Comparison of ENCODE assay signal across 1 cellular context in the genomic region with DNA sequence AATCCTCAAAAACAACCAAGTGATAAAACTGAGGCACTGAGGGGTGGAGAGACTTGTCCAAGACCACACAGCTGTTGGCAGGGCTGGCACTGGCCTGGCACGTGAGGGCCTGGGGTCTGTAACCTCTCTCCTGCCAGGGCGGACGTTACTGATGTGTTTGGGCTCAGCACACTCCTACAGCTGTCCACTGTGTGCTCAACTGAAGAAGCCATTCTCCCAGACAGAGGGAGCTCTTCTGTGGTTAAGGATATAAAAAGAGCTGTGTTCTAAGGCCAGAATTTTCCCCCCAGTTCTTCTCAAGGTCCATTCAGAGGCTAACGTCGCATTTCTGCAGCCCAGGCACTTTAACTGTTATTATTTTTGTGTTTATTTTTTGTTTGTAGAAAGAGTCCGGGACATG.
TF ChIP-seq lines count a peak whose summit lies in the region.

No MANE protein-coding gene starts in this region.

TF ChIP-seq in SK-N-SH treated with all-trans-retinoic acid at 6 μM for 48 hours, 23 proteins besides CTCF, POLR2A, EP300 and RAD21 (continued from another document):
- TF ChIP-seq, protein P1, sequence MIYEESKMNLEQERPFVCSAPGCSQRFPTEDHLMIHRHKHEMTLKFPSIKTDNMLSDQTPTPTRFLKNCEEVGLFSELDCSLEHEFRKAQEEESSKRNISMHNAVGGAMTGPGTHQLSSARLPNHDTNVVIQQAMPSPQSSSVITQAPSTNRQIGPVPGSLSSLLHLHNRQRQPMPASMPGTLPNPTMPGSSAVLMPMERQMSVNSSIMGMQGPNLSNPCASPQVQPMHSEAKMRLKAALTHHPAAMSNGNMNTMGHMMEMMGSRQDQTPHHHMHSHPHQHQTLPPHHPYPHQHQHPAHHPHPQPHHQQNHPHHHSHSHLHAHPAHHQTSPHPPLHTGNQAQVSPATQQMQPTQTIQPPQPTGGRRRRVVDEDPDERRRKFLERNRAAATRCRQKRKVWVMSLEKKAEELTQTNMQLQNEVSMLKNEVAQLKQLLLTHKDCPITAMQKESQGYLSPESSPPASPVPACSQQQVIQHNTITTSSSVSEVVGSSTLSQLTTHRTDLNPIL (CRISPR knock-in tag; IDR thresholded peaks at IDR 0.05; ENCODE audit: low read depth), result no peak
- TF ChIP-seq, protein P2, sequence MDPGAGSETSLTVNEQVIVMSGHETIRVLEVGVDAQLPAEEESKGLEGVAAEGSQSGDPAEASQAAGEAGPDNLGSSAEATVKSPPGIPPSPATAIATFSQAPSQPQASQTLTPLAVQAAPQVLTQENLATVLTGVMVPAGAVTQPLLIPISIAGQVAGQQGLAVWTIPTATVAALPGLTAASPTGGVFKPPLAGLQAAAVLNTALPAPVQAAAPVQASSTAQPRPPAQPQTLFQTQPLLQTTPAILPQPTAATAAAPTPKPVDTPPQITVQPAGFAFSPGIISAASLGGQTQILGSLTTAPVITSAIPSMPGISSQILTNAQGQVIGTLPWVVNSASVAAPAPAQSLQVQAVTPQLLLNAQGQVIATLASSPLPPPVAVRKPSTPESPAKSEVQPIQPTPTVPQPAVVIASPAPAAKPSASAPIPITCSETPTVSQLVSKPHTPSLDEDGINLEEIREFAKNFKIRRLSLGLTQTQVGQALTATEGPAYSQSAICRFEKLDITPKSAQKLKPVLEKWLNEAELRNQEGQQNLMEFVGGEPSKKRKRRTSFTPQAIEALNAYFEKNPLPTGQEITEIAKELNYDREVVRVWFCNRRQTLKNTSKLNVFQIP (CRISPR knock-in tag; IDR thresholded peaks at IDR 0.05; ENCODE audit: borderline replicate concordance, low read depth), result no peak
- TF ChIP-seq TOX (CRISPR knock-in tag; IDR thresholded peaks at IDR 0.05; ENCODE audit: borderline replicate concordance), result no peak
- no peak for TF ChIP-seq ZC3H10 (CRISPR knock-in tag; IDR thresholded peaks at IDR 0.05)
